Comparison of ENCODE assay signal across 8 cellular contexts in the genomic region with DNA sequence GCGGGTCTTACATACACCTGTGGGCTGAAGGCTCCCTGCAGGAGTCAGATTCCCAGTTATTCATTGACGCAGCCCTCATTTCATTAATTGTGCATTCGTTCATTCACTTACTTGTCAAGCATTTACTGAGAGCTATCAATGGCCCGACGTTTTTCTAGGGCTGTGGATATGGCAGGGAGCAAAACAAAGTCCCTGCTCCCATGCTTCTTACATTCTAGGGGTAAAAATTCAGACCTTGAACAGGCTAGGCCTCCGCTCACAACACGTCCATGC. TPM values are rescaled to one million over a fixed set of nuclear protein-coding genes. Genes with fewer than 3 reads are reported as not detected.
A peak's percentile ranks its signal among the peaks of the same experiment; 100 is the strongest.
DNase-seq lines count a peak whose midpoint lies in the region; ATAC-seq lines count a peak whose summit lies in the region.

No MANE protein-coding gene starts in this region.

- H3K27me3 Mint-ChIP-seq in activated T-cell treated with anti-CD3 and anti-CD28 coated beads, Interleukin-2, amount 50 U/mL, for 24 hours: peaks cover 9% of the 10 kb centered on the region
- peaks cover 1% of the 10 kb centered on the region for H3K27me3 Mint-ChIP-seq in activated naive CD8-positive, alpha-beta T cell
- H3K27me3 Mint-ChIP-seq in memory B cell: no peaks in the 10 kb centered on the region

- DNase-seq in activated T-cell treated with anti-CD3 and anti-CD28 coated beads, Interleukin-2, amount 50 U/mL, for 24 hours: no peak
- no peak for DNase-seq in activated T-cell treated with anti-CD3 and anti-CD28 coated beads, Interleukin-2, amount 50 U/mL, for 48 hours
- no peak for DNase-seq in memory B cell (ENCODE audit: low spot score in 2 of 2)
- DNase-seq in stimulated activated naive CD4-positive, alpha-beta T cell (lab: John Stamatoyannopoulos, UW): no peak
- no peak for DNase-seq in NCI-H2029 (lab: John Stamatoyannopoulos, UW)

- peak overlapping the region; percentile 58 for H3K4me3 ChIP-seq in thymus (ENCODE audit: low read length)

- peaks cover 42% of the 10 kb centered on the region for H3K36me3 Mint-ChIP-seq in activated T-cell treated with anti-CD3 and anti-CD28 coated beads, Interleukin-2, amount 50 U/mL, for 24 hours (ENCODE audit: low read depth)
- H3K36me3 Mint-ChIP-seq in activated naive CD8-positive, alpha-beta T cell: peaks cover 5% of the 10 kb centered on the region
- H3K36me3 Mint-ChIP-seq in memory B cell: peaks cover 2% of the 10 kb centered on the region

- peak overlapping the region; percentile 53 for H3K27ac ChIP-seq in thymus (ENCODE audit: low read depth)

- WGBS in thymus: 4% methylated on average over 7 of the region's 7 CpGs

- peaks cover 21% of the 10 kb centered on the region for H3K4me1 ChIP-seq in thymus (ENCODE audit: control insufficient read depth, insufficient read depth, low read length)

- H3K9me3 Mint-ChIP-seq in activated T-cell treated with anti-CD3 and anti-CD28 coated beads, Interleukin-2, amount 50 U/mL, for 24 hours: no peaks in the 10 kb centered on the region
- H3K9me3 Mint-ChIP-seq in activated naive CD8-positive, alpha-beta T cell (ENCODE audit: low read depth): no peaks in the 10 kb centered on the region
- H3K9me3 Mint-ChIP-seq in memory B cell: no peaks in the 10 kb centered on the region

- no peaks in the 10 kb centered on the region for H3K9me3 ChIP-seq in thymus (ENCODE audit: control insufficient read depth)

- peak overlapping the region; percentile 64 for H3K27ac Mint-ChIP-seq in activated T-cell treated with anti-CD3 and anti-CD28 coated beads, Interleukin-2, amount 50 U/mL, for 24 hours
- peak overlapping the region; percentile 41 for H3K27ac Mint-ChIP-seq in activated naive CD8-positive, alpha-beta T cell
- H3K27ac Mint-ChIP-seq in memory B cell: peak overlapping the region; percentile 78

- no peaks in the 10 kb centered on the region for H3K27me3 ChIP-seq in thymus (ENCODE audit: control insufficient read depth, insufficient read depth)

- H3K4me1 Mint-ChIP-seq in activated T-cell treated with anti-CD3 and anti-CD28 coated beads, Interleukin-2, amount 50 U/mL, for 24 hours (ENCODE audit: low read depth): peaks cover 47% of the 10 kb centered on the region
- peaks cover 48% of the 10 kb centered on the region for H3K4me1 Mint-ChIP-seq in activated naive CD8-positive, alpha-beta T cell (ENCODE audit: low read depth)
- H3K4me1 Mint-ChIP-seq in memory B cell: peaks cover 45% of the 10 kb centered on the region

- H3K36me3 ChIP-seq in thymus (ENCODE audit: control insufficient read depth, insufficient read depth): peaks cover 11% of the 10 kb centered on the region

- ATAC-seq in memory B cell (ENCODE audit: low read depth): no peak
- ATAC-seq in GM18520 (IDR thresholded peaks at IDR 0.05; ENCODE audit: unreplicated experiment): no peak

- peak overlapping the region; percentile 66 for H3K4me3 Mint-ChIP-seq in activated T-cell treated with anti-CD3 and anti-CD28 coated beads, Interleukin-2, amount 50 U/mL, for 24 hours
- peak overlapping the region; percentile 91 for H3K4me3 Mint-ChIP-seq in activated naive CD8-positive, alpha-beta T cell
- H3K4me3 Mint-ChIP-seq in memory B cell: peak overlapping the region; percentile 83

RNA-seq across cellular contexts. Expression of gene NSFL1C, which starts 0.4 kb away (rescaled TPM):
- 48.0 TPM for polyA plus RNA-seq in thymus

RNA-seq across cellular contexts. Expression of gene SIRPB2, which starts 24.2 kb away (rescaled TPM):
- polyA plus RNA-seq in thymus: 1.7 TPM
